9 cellular contexts compared by ENCODE assay signal in the genomic region with DNA sequence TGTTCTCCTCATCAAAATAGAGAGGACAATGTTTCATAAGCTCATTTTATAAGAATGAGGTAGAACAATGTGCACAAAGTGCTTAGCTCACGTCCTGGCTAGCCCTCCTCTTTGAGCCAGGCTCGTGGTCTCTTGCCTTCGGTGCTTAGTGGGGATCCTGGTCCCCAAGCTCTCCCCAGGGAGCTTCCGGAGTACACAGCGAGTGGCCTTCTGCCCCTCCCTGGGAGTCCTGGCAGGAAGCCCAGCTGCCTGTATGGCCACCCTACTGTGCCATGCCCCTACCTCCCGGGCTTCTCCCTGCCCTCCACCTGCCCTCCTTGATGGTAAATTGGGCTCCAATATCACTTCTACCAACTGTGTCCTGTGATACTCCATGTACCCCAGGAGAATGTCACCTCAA. TPM values are rescaled to one million over a fixed set of nuclear protein-coding genes. Genes with fewer than 3 reads are reported as not detected.
DNase-seq lines count a peak whose midpoint lies in the region; ATAC-seq and TF ChIP-seq lines count a peak whose summit lies in the region.
"Had no signal": no experiment of that assay in that cellular context is flagged by ENCODE, and none has a peak within 500 bp of the region (broad histone marks: within the 10 kb centered on the region; RNA-seq: fewer than 3 reads in every experiment).

No MANE protein-coding gene starts in this region.

- in situ Hi-C loops in transverse colon (cut with MboI; ENCODE audit: low pct_ligation_motif_present in 1 of 4, low pct_unique_long_range_greater_than_20kb in 1 of 4, low sequenced_read_pairs in 3 of 4) = no loop called here

- TF ChIP-seq EP300 in transverse colon (IDR thresholded peaks at IDR 0.05; ENCODE audit: low read depth) = no peak

- TF ChIP-seq POLR2A in Peyer's patch (IDR thresholded peaks at IDR 0.05) (no peak), esophagus squamous epithelium (IDR thresholded peaks at IDR 0.05) (no peak), transverse colon (IDR thresholded peaks at IDR 0.05) (no peak)

- H3K4me1 Mint-ChIP-seq in activated naive CD4-positive, alpha-beta T cell treated with anti-CD3 and anti-CD28 coated beads, Interleukin-2, amount 10 ng/mL, durations not matched to agents 7 days and 5 days = peaks cover 81% of the 10 kb centered on the region

- peak overlapping the region; percentile 90 for H3K4me3 Mint-ChIP-seq in activated naive CD4-positive, alpha-beta T cell treated with anti-CD3 and anti-CD28 coated beads, Interleukin-2, amount 10 ng/mL, durations not matched to agents 7 days and 5 days

- peak; percentile 39 for DNase-seq in activated naive CD4-positive, alpha-beta T cell treated with anti-CD3 and anti-CD28 coated beads, Interleukin-2, amount 10 ng/mL, durations not matched to agents 7 days and 5 days
- DNase-seq in activated naive CD4-positive, alpha-beta T cell treated with Interleukin-2 at 50 U/mL for 16 hours = no peak
- DNase-seq in Peyer's patch (peak in 1 of 3 donors; percentile 46), esophagus squamous epithelium (lab: John Stamatoyannopoulos, UW) (no peak), transverse colon (peak; percentile 37), putamen (ENCODE audit: low spot score) (no peak), NCI-H187 treated with DMSO at 0.1 percent for 48 hours (lab: John Stamatoyannopoulos, UW) (no peak)
- DNase-seq: hypothalamus had no signal

- WGBS in esophagus squamous epithelium, 2 donors = 43 to 60% methylated on average over 1 to 6 of the region's 6 CpGs
- WGBS in transverse colon (ENCODE audit: low coverage in 1 of 2), 2 donors = 38% methylated on average over 6 of the region's 6 CpGs; no CpG with 5 or more reads in 1 of the 2 donors

- no peaks in the 10 kb centered on the region for H3K9me3 Mint-ChIP-seq in activated naive CD4-positive, alpha-beta T cell treated with anti-CD3 and anti-CD28 coated beads, Interleukin-2, amount 10 ng/mL, durations not matched to agents 7 days and 5 days

- H3K4me3 ChIP-seq in Peyer's patch (peak overlapping the region; percentile 28 to 44 (median 36)), esophagus squamous epithelium (peak overlapping the region; percentile 10 to 57 (median 28)), transverse colon (peak overlapping the region in 1 of 4 donors; percentile 29)

- H3K27ac ChIP-seq in Peyer's patch = peak overlapping the region; percentile 54 to 85 (median 70)
- peak overlapping the region; percentile 35 to 87 (median 64) for H3K27ac ChIP-seq in esophagus squamous epithelium
- peak overlapping the region; percentile 60 to 73 (median 66) for H3K27ac ChIP-seq in transverse colon

- H3K4me1 ChIP-seq in Peyer's patch = peaks cover 0 to 24% (median 11%) of the 10 kb centered on the region in 4 donors
- peaks cover 18 to 50% (median 33%) of the 10 kb centered on the region in 3 donors for H3K4me1 ChIP-seq in esophagus squamous epithelium
- H3K4me1 ChIP-seq in transverse colon = peaks cover 0 to 21% (median 8%) of the 10 kb centered on the region in 4 donors

- peak overlapping the region; percentile 92 for H3K27ac Mint-ChIP-seq in activated naive CD4-positive, alpha-beta T cell treated with anti-CD3 and anti-CD28 coated beads, Interleukin-2, amount 10 ng/mL, durations not matched to agents 7 days and 5 days

- H3K36me3 ChIP-seq in Peyer's patch = peaks cover 0 to 13% (median 0%) of the 10 kb centered on the region in 3 donors
- H3K36me3 ChIP-seq in esophagus squamous epithelium = peaks cover 0 to 32% (median 2%) of the 10 kb centered on the region in 3 donors
- H3K36me3 ChIP-seq in transverse colon = peaks cover 0 to 5% (median 0%) of the 10 kb centered on the region in 4 donors

- no peak for TF ChIP-seq CTCF in Peyer's patch (IDR thresholded peaks at IDR 0.05)
- TF ChIP-seq CTCF in esophagus squamous epithelium (IDR thresholded peaks at IDR 0.05) = no peak
- TF ChIP-seq CTCF in transverse colon (IDR thresholded peaks at IDR 0.05) = no peak

- intact Hi-C loops in esophagus squamous epithelium (cut with DNase I) (no loop called here), transverse colon (cut with DNase I; ENCODE audit: low total_unique reads) (loop anchor here (10.0 kb wide), 1 partner anchor 157 kb away; no protein-coding TSS in a partner anchor)

- peaks cover 72% of the 10 kb centered on the region for H3K36me3 Mint-ChIP-seq in activated naive CD4-positive, alpha-beta T cell treated with anti-CD3 and anti-CD28 coated beads, Interleukin-2, amount 10 ng/mL, durations not matched to agents 7 days and 5 days

- ATAC-seq in HG03175 (IDR thresholded peaks at IDR 0.05; ENCODE audit: unreplicated experiment) = no peak

- H3K9me3 ChIP-seq in Peyer's patch (no peaks in the 10 kb centered on the region), esophagus squamous epithelium (no peaks in the 10 kb centered on the region), transverse colon (no peaks in the 10 kb centered on the region)

- no peaks in the 10 kb centered on the region for H3K27me3 ChIP-seq in Peyer's patch
- H3K27me3 ChIP-seq in esophagus squamous epithelium = no peaks in the 10 kb centered on the region
- no peaks in the 10 kb centered on the region for H3K27me3 ChIP-seq in transverse colon

- CTCF ChIA-PET in activated naive CD4-positive, alpha-beta T cell treated with anti-CD3 and anti-CD28 coated beads, Interleukin-2, amount 10 ng/mL, durations not matched to agents 7 days and 5 days (lab: Charles Lee) = interaction anchor here (0.8 to 2.8 kb wide), 3 partner anchors 19 to 157 kb away, joined by 4 to 11 read pairs (median 5); no protein-coding TSS in a partner anchor

- H3K27me3 Mint-ChIP-seq in activated naive CD4-positive, alpha-beta T cell treated with anti-CD3 and anti-CD28 coated beads, Interleukin-2, amount 10 ng/mL, durations not matched to agents 7 days and 5 days = no peaks in the 10 kb centered on the region

RNA-seq across cellular contexts. Expression of a gene that starts 0.9 kb away (rescaled TPM):
- total RNA-seq in Peyer's patch (10 to 100 TPM in 1 of 4 donors, 1 to 10 TPM in 3; 2.7 to 14.9 (median 5.0) TPM), esophagus squamous epithelium (1 to 10 TPM; 1.3 to 5.0 (median 2.6) TPM), transverse colon (1 to 10 TPM; 2.5 to 8.3 (median 6.4) TPM)

RNA-seq across cellular contexts. Expression of a gene that starts 22.0 kb away (rescaled TPM):
- total RNA-seq in Peyer's patch (10 to 100 TPM; 23.3 to 49.5 (median 32.5) TPM), esophagus squamous epithelium (10 to 100 TPM; 20.0 to 36.3 (median 24.9) TPM), transverse colon (10 to 100 TPM; 40.4 to 76.4 (median 47.8) TPM)

Comparison
In these comparisons a context has a peak if more than half of its experiments do, and no peak if none do; other contexts are left out.
1. DNase-seq: peak in activated naive CD4-positive, alpha-beta T cell treated with anti-CD3 and anti-CD28 coated beads, Interleukin-2, amount 10 ng/mL, durations not matched to agents 7 days and 5 days (single experiment) and transverse colon (single experiment); none in activated naive CD4-positive, alpha-beta T cell treated with Interleukin-2 at 50 U/mL for 16 hours (single experiment), esophagus squamous epithelium (single experiment), putamen (single experiment) and NCI-H187 treated with DMSO at 0.1 percent for 48 hours (single experiment).
2. Peak in every context shown above with its lines, with median percentiles within 50 percentile points of each other: H3K27ac ChIP-seq.